Comparison of ENCODE assay signal across 8 cellular contexts in genomic region chr19:4831351-4832340, GRCh38. TPM values are rescaled to one million over a fixed set of nuclear protein-coding genes. Genes with fewer than 3 reads are reported as not detected.
A peak's percentile ranks its signal among the peaks of the same experiment; 100 is the strongest.
DNase-seq lines count a peak whose midpoint lies in the region; ATAC-seq and TF ChIP-seq lines count a peak whose summit lies in the region.

Gene TICAM1 (minus strand): TSS chr19:4831712. CDS start chr19:4818377, 13,335 bp downstream.

- peak within 1 kb of the TSS; percentile 21 for H3K18ac ChIP-seq in H9 (ENCODE audit: insufficient read length, low read depth, low read length)

- peak within 1 kb of the TSS; percentile 82 to 91 for H3K4me3 ChIP-seq in muscle layer of duodenum (ENCODE audit: low read depth in 1 of 2, low read length in 2 of 2)

- H3K9me3 Mint-ChIP-seq in H9, result peaks cover 0 to 6% of the 10 kb centered on the region in 2 experiments; a peak in 2 of 5 replicates
- H3K9me3 Mint-ChIP-seq in stimulated activated effector memory CD8-positive, alpha-beta T cell treated with anti-CD3 and anti-CD28 coated beads, Interleukin-12 subunit alpha, Interleukin-12 subunit beta, amount 100 ng/mL, for 72 hours, result no peaks in the 10 kb centered on the region

- H3K23me2 ChIP-seq in H9 (ENCODE audit: insufficient read length, low read depth, low read length, poor library complexity, severe bottlenecking), result peaks cover 8% of the 10 kb centered on the region

- peaks cover 0 to 6% of the 10 kb centered on the region in 2 experiments; a peak in 1 of 4 replicates for H3K4me1 Mint-ChIP-seq in H9
- H3K4me1 Mint-ChIP-seq in stimulated activated effector memory CD8-positive, alpha-beta T cell treated with anti-CD3 and anti-CD28 coated beads, Interleukin-12 subunit alpha, Interleukin-12 subunit beta, amount 100 ng/mL, for 72 hours, result peaks cover 28% of the 10 kb centered on the region

- peak within 1 kb of the TSS; percentile 60 to 75 for H3K4me3 Mint-ChIP-seq in H9
- peak within 1 kb of the TSS; percentile 93 for H3K4me3 Mint-ChIP-seq in stimulated activated effector memory CD8-positive, alpha-beta T cell treated with anti-CD3 and anti-CD28 coated beads, Interleukin-12 subunit alpha, Interleukin-12 subunit beta, amount 100 ng/mL, for 72 hours

- peak within 1 kb of the TSS; percentile 88 for H3K4me2 ChIP-seq in H9 (ENCODE audit: insufficient read depth, insufficient read length, low read length)

- H4K5ac ChIP-seq in H9 (ENCODE audit: insufficient read length, low read depth, low read length), result no peak within 1 kb of the TSS

- no peak within 1 kb of the TSS for H2BK5ac ChIP-seq in H9 (ENCODE audit: insufficient read length, low read length)

- H4K20me1 ChIP-seq in H9 (ENCODE audit: control insufficient read depth, insufficient read depth, insufficient read length), result no peaks in the 10 kb centered on the region

- no peak within 1 kb of the TSS for H3K27ac ChIP-seq in H9 (ENCODE audit: insufficient read length, low read depth, low read length)
- H3K27ac ChIP-seq in muscle layer of duodenum (ENCODE audit: low read length), result peak within 1 kb of the TSS; percentile 96

- H2BK20ac ChIP-seq in H9 (ENCODE audit: low read depth, low read length, poor library complexity, severe bottlenecking), result no peak within 1 kb of the TSS

- no peak within 1 kb of the TSS for H4K91ac ChIP-seq in H9 (ENCODE audit: insufficient read length, low read depth, low read length)

- peak; percentile 93 for DNase-seq in GM03348 (ENCODE audit: low spot score)
- DNase-seq in H9, result no peak
- DNase-seq in NCI-H774 (lab: John Stamatoyannopoulos, UW), result peak; percentile 3
- DNase-seq in activated T-cell treated with anti-CD3 and anti-CD28 coated beads for 24 hours (ENCODE audit: low read depth), result peak; percentile 72
- peak; percentile 57 to 75 for DNase-seq in erythroblast (lab: John Stamatoyannopoulos, UW)
- DNase-seq in stimulated activated effector memory CD8-positive, alpha-beta T cell treated with anti-CD3 and anti-CD28 coated beads, Interleukin-12 subunit alpha, Interleukin-12 subunit beta, amount 100 ng/mL, for 72 hours (ENCODE audit: low spot score in 2 of 2), result peak; percentile 59 to 86

- TF ChIP-seq POLR2A in erythroblast (IDR thresholded peaks at IDR 0.05; ENCODE audit: low read length), result peak; percentile 64

- H3K9me3 ChIP-seq in H9 (ENCODE audit: control insufficient read depth, low read depth, low read length), result no peaks in the 10 kb centered on the region
- no peaks in the 10 kb centered on the region for H3K9me3 ChIP-seq in muscle layer of duodenum (ENCODE audit: control insufficient read depth in 1 of 2, low read length in 2 of 2)

- no peak within 1 kb of the TSS for H3T11ph ChIP-seq in H9 (ENCODE audit: low read length)

- H2BK12ac ChIP-seq in H9 (ENCODE audit: insufficient read length, low read depth, low read length), result no peak within 1 kb of the TSS

- H3K56ac ChIP-seq in H9 (ENCODE audit: insufficient read length, low read depth, low read length), result no peak within 1 kb of the TSS

- H3K27ac Mint-ChIP-seq in H9, result no peak within 1 kb of the TSS; a peak in 1 of 7 replicates
- peak within 1 kb of the TSS; percentile 95 for H3K27ac Mint-ChIP-seq in stimulated activated effector memory CD8-positive, alpha-beta T cell treated with anti-CD3 and anti-CD28 coated beads, Interleukin-12 subunit alpha, Interleukin-12 subunit beta, amount 100 ng/mL, for 72 hours

- H2BK120ac ChIP-seq in H9 (ENCODE audit: low read depth, low read length, poor library complexity, severe bottlenecking), result no peak within 1 kb of the TSS

- no peak within 1 kb of the TSS for H3K9ac ChIP-seq in H9 (ENCODE audit: extremely low read depth, insufficient read length, low read length)

- no CpG with 5 or more reads among the region's 60 CpGs for WGBS in H9 (ENCODE audit: extremely low coverage, insufficient read length, low lambda C conversion rate)

- H3K27me3 Mint-ChIP-seq in H9 (ENCODE audit: low read depth), result peaks cover 30% of the 10 kb centered on the region

- no peaks in the 10 kb centered on the region for H3K79me2 ChIP-seq in H9 (ENCODE audit: insufficient read depth, low read length)

- no peak within 1 kb of the TSS for H2AK5ac ChIP-seq in H9 (ENCODE audit: insufficient read length, low read length)

- no peak within 1 kb of the TSS for H2AFZ ChIP-seq in H9 (ENCODE audit: low read length)

- peaks cover 5% of the 10 kb centered on the region; the same call in 1 of the 2 replicates for H3K27me3 ChIP-seq in H9 (ENCODE audit: insufficient read depth, low read length)
- H3K27me3 ChIP-seq in muscle layer of duodenum (ENCODE audit: low read depth, low read length), result no peaks in the 10 kb centered on the region

- no peak within 1 kb of the TSS for H4K8ac ChIP-seq in H9 (replicated peaks; ENCODE audit: insufficient read length, low read depth, low read length)

- H3K36me3 Mint-ChIP-seq in H9 (ENCODE audit: insufficient read depth in 1 of 3, low read depth in 3 of 3), result no peaks in the 10 kb centered on the region
- peaks cover 42% of the 10 kb centered on the region for H3K36me3 Mint-ChIP-seq in stimulated activated effector memory CD8-positive, alpha-beta T cell treated with anti-CD3 and anti-CD28 coated beads, Interleukin-12 subunit alpha, Interleukin-12 subunit beta, amount 100 ng/mL, for 72 hours

- no peak within 1 kb of the TSS; the same call in 1 of the 2 replicates for H2BK15ac ChIP-seq in H9 (ENCODE audit: low read depth, low read length)

- H3K4ac ChIP-seq in H9 (ENCODE audit: low read depth, low read length), result no peak within 1 kb of the TSS

- no peak for TF ChIP-seq CTCF in H9 (conservative IDR thresholded peaks at IDR 0.05)

- H3K79me1 ChIP-seq in H9 (ENCODE audit: insufficient read depth, low read depth, low read length, poor library complexity, severe bottlenecking), result no peaks in the 10 kb centered on the region

- peak; percentile 94 for ATAC-seq in stimulated activated effector memory CD8-positive, alpha-beta T cell treated with anti-CD3 and anti-CD28 coated beads, Interleukin-12 subunit alpha, Interleukin-12 subunit beta, amount 100 ng/mL, for 72 hours
- no peak for ATAC-seq in GM18858 (IDR thresholded peaks at IDR 0.05; ENCODE audit: unreplicated experiment)

- H3K23ac ChIP-seq in H9 (ENCODE audit: insufficient read length, low read depth, low read length), result no peak within 1 kb of the TSS

- no peaks in the 10 kb centered on the region for H3K36me3 ChIP-seq in muscle layer of duodenum (ENCODE audit: control insufficient read depth in 1 of 2, insufficient read depth in 2 of 2, low read length in 2 of 2)

- H3K14ac ChIP-seq in H9 (ENCODE audit: insufficient read depth, low read length), result peak within 1 kb of the TSS; percentile 88

- no peaks in the 10 kb centered on the region for H3K4me1 ChIP-seq in H9 (ENCODE audit: insufficient read depth, low read length)
- peaks cover 3 to 15% of the 10 kb centered on the region in 2 donors for H3K4me1 ChIP-seq in muscle layer of duodenum (ENCODE audit: control insufficient read depth in 1 of 2, insufficient read depth in 2 of 2, low read length in 2 of 2)

RNA-seq across cellular contexts. Expression of gene TICAM1, which starts in this region (rescaled TPM):
- total RNA-seq in H9 (2021), result 0.48 and 0.57 TPM in 2 replicates
